In the genomic region with DNA sequence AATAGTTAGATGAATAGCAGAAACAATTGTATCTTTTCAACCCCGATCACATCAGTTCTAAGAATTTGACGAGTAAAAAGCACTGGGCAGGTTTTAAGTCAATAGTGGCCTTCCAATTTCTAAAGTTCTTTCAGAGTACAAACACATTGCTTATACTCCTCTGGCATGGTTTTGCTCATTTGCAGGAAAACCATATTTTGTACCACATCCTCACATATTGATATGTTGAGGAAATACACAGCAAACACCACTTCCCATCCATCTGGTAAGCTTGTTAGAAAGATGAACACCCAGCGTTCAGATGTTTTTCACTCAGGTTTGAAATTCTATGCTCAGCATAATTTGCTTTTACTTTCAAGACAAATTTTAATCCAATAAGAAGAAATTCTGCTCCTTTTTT, we compare ENCODE assay signal across 20 cellular contexts.
DNase-seq lines count a peak whose midpoint lies in the region; ATAC-seq and TF ChIP-seq lines count a peak whose summit lies in the region.
"Had no signal": no experiment of that assay in that cellular context is flagged by ENCODE, and none has a peak within 500 bp of the region (broad histone marks: within the 10 kb centered on the region; RNA-seq: fewer than 3 reads in every experiment).

No MANE protein-coding gene starts in this region.

- H2AFZ ChIP-seq in OCI-LY3 (ENCODE audit: low read depth, low read length) = no peak overlapping the region

- no peak for DNase-seq in activated T-cell treated with anti-CD3 and anti-CD28 coated beads, Interleukin-2, amount 50 U/mL, for 24 hours
- DNase-seq in activated T-cell treated with anti-CD3 and anti-CD28 coated beads for 4 hours (no peak), left colon (no peak)
- DNase-seq in naive thymus-derived CD4-positive, alpha-beta T cell = peak in 5 of 9 donors; percentile 27 to 53 (median 42)
- DNase-seq: activated naive CD4-positive, alpha-beta T cell treated with Interleukin-2 at 50 U/mL for 16 hours; Calu3; effector CD8-positive, alpha-beta T cell; hypothalamus; NCI-H1105 treated with DMSO at 0.1 percent for 48 hours; NK-92 treated with Interleukin-12 subunit alpha and Interleukin-12 subunit beta, amount 100 ng/mL, for 24 hours; retina; stimulated activated CD4-positive, alpha-beta T cell treated with anti-CD3 and anti-CD28 coated beads, Interleukin-1b, Interleukin-23, amount 100 ng/mL, for 48 hours; T1000; thyroid gland had no signal

- H3K4me3 ChIP-seq in OCI-LY3 (ENCODE audit: low read length) = peak overlapping the region; percentile 20
- no peak overlapping the region for H3K4me3 ChIP-seq in naive thymus-derived CD4-positive, alpha-beta T cell (ENCODE audit: low read length)
- H3K4me3 ChIP-seq: thyroid gland had no signal

- H3K27me3 ChIP-seq in OCI-LY3 (ENCODE audit: low read depth, low read length) = no peaks in the 10 kb centered on the region
- no peaks in the 10 kb centered on the region for H3K27me3 ChIP-seq in naive thymus-derived CD4-positive, alpha-beta T cell (ENCODE audit: control insufficient read depth in 2 of 2, insufficient read depth in 2 of 2, low read length in 2 of 2)
- H3K27me3 ChIP-seq: thyroid gland had no signal

- no peaks in the 10 kb centered on the region for H3K9me3 ChIP-seq in OCI-LY3 (ENCODE audit: insufficient read depth, low read length)
- no peaks in the 10 kb centered on the region for H3K9me3 ChIP-seq in naive thymus-derived CD4-positive, alpha-beta T cell (ENCODE audit: control insufficient read depth in 2 of 3, low read length in 3 of 3)
- H3K9me3 ChIP-seq: thyroid gland had no signal

- no peaks in the 10 kb centered on the region for H3K36me3 ChIP-seq in OCI-LY3 (replicated peaks; ENCODE audit: low read depth, low read length)
- no peaks in the 10 kb centered on the region for H3K36me3 ChIP-seq in naive thymus-derived CD4-positive, alpha-beta T cell (ENCODE audit: control insufficient read depth in 2 of 3, insufficient read depth in 3 of 3, low read length in 3 of 3)
- H3K36me3 ChIP-seq: thyroid gland had no signal

- peaks cover 31% of the 10 kb centered on the region for H3K4me1 Mint-ChIP-seq in activated T-cell treated with anti-CD3 and anti-CD28 coated beads, Interleukin-2, amount 50 U/mL, for 24 hours (ENCODE audit: low read depth)
- H3K4me1 Mint-ChIP-seq in naive thymus-derived CD4-positive, alpha-beta T cell = peaks cover 23 to 61% (median 35%) of the 10 kb centered on the region in 7 donors

- intact Hi-C loops in naive thymus-derived CD4-positive, alpha-beta T cell (cut with micrococcal nuclease) = loop anchor here (1.0 to 10.0 kb wide), 8 partner anchors 10 to 1145 kb away; partner anchors contain the start of genes ACVR2A (in 1 of the 2) and EPC2 (in 1 of the 2)
- intact Hi-C loops in left colon (cut with DNase I, micrococcal nuclease) = no loop called here

- peaks cover 14% of the 10 kb centered on the region for H3K4me1 ChIP-seq in OCI-LY3 (ENCODE audit: low read length)
- peaks cover 9 to 13% of the 10 kb centered on the region in 2 donors for H3K4me1 ChIP-seq in naive thymus-derived CD4-positive, alpha-beta T cell (ENCODE audit: control insufficient read depth in 2 of 2, insufficient read depth in 2 of 2, low read length in 2 of 2)
- H3K4me1 ChIP-seq: thyroid gland had no signal

- H3K9ac ChIP-seq in OCI-LY3 (ENCODE audit: low read length) = no peak overlapping the region

- H3K4me2 ChIP-seq in OCI-LY3 (ENCODE audit: low read length) = peak overlapping the region; percentile 51

- H3K27ac Mint-ChIP-seq in activated T-cell treated with anti-CD3 and anti-CD28 coated beads, Interleukin-2, amount 50 U/mL, for 24 hours = peak overlapping the region; percentile 63
- peak overlapping the region in 8 of 9 donors; percentile 24 to 93 (median 65) for H3K27ac Mint-ChIP-seq in naive thymus-derived CD4-positive, alpha-beta T cell
- H3K27ac Mint-ChIP-seq: nephron had no signal

- H4K20me1 ChIP-seq in OCI-LY3 (ENCODE audit: insufficient read depth, low read length) = no peaks in the 10 kb centered on the region

- no peaks in the 10 kb centered on the region for H3K27me3 Mint-ChIP-seq in activated T-cell treated with anti-CD3 and anti-CD28 coated beads, Interleukin-2, amount 50 U/mL, for 24 hours
- no peaks in the 10 kb centered on the region for H3K27me3 Mint-ChIP-seq in naive thymus-derived CD4-positive, alpha-beta T cell

- peak; percentile 7 for ATAC-seq in GM19463 (IDR thresholded peaks at IDR 0.05; ENCODE audit: unreplicated experiment)
- peak; percentile 64 for ATAC-seq in naive thymus-derived CD4-positive, alpha-beta T cell
- no peak for ATAC-seq in left colon
- no peak for ATAC-seq in HG03520 (IDR thresholded peaks at IDR 0.05; ENCODE audit: unreplicated experiment)
- ATAC-seq in GM21723 (IDR thresholded peaks at IDR 0.05; ENCODE audit: unreplicated experiment) = no peak
- ATAC-seq: Right ventricle myocardium inferior had no signal

- CTCF ChIA-PET in naive thymus-derived CD4-positive, alpha-beta T cell (lab: Charles Lee) = no interaction called here

- H3K27ac ChIP-seq in OCI-LY3 (ENCODE audit: low read length) = no peak overlapping the region
- H3K27ac ChIP-seq in naive thymus-derived CD4-positive, alpha-beta T cell (ENCODE audit: low read depth, low read length) = no peak overlapping the region
- H3K27ac ChIP-seq: thyroid gland had no signal

- H3K79me2 ChIP-seq in OCI-LY3 (ENCODE audit: low read length) = no peaks in the 10 kb centered on the region

- TF ChIP-seq CTCF in OCI-LY3 (IDR thresholded peaks at IDR 0.05; ENCODE audit: low read depth, low read length) = no peak

- no peaks in the 10 kb centered on the region for H3K9me3 Mint-ChIP-seq in activated T-cell treated with anti-CD3 and anti-CD28 coated beads, Interleukin-2, amount 50 U/mL, for 24 hours
- H3K9me3 Mint-ChIP-seq in naive thymus-derived CD4-positive, alpha-beta T cell = peaks cover 0 to 17% (median 0%) of the 10 kb centered on the region in 11 donors
- H3K9me3 Mint-ChIP-seq: nephron had no signal

- H3K4me3 Mint-ChIP-seq in activated T-cell treated with anti-CD3 and anti-CD28 coated beads, Interleukin-2, amount 50 U/mL, for 24 hours = peak overlapping the region; percentile 16
- peak overlapping the region in 9 of 10 donors; percentile 40 to 80 (median 65) for H3K4me3 Mint-ChIP-seq in naive thymus-derived CD4-positive, alpha-beta T cell
- H3K4me3 Mint-ChIP-seq: nephron had no signal

- no peaks in the 10 kb centered on the region for H3K36me3 Mint-ChIP-seq in activated T-cell treated with anti-CD3 and anti-CD28 coated beads, Interleukin-2, amount 50 U/mL, for 24 hours (ENCODE audit: low read depth)
- peaks cover 0 to 30% (median 0%) of the 10 kb centered on the region in 5 donors for H3K36me3 Mint-ChIP-seq in naive thymus-derived CD4-positive, alpha-beta T cell

- POLR2A ChIA-PET in naive thymus-derived CD4-positive, alpha-beta T cell (lab: Charles Lee) = interaction anchor here (0.7 kb wide), 1 partner anchor 340 kb away, joined by 3 read pairs; no protein-coding TSS in a partner anchor

Comparison
In these comparisons a context has a peak if more than half of its experiments do, and no peak if none do; other contexts are left out.
1. DNase-seq: peak in naive thymus-derived CD4-positive, alpha-beta T cell (5 of 9); none in activated T-cell treated with anti-CD3 and anti-CD28 coated beads, Interleukin-2, amount 50 U/mL, for 24 hours (single experiment), activated T-cell treated with anti-CD3 and anti-CD28 coated beads for 4 hours (single experiment) and left colon (0 of 2).
2. ATAC-seq: peak in GM19463 (single experiment) and naive thymus-derived CD4-positive, alpha-beta T cell (single experiment); none in left colon (single experiment), HG03520 (single experiment) and GM21723 (single experiment).
3. intact Hi-C loops: an anchor here in naive thymus-derived CD4-positive, alpha-beta T cell (1.0 to 10.0 kb wide); none called in left colon.